In the genomic region with DNA sequence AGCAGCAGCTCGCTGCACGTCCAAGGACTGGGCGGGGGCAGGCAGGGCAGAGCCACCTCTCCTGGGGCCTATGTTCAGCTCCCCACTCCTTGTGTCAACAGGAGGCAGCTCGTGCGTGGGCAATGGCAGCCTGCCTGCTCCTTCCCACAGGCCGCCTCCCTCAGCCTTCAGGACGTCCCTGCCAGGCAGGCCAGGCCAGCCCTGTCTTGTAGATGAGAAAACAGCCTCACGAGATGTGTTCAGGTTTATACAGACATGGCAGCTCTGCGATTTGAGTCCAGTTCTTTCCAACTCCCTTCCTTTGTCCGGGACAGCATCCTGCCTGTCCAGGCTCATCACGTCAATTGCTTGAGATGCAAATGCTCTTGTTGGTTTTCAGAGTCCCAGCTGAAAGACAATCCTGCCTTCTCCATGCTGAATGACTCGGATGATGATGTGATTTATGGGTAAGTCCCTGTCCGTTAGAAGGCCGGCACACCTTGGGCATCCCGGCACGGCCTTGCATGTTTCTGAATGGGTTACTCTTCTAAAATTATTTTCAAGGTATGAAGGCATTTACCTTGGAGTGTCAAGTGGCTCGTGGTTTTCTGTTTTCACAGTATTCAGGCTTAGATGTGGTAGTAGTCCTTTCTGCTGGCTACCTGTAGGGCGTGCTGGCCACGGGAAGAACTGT, we compare ENCODE assay signal across 9 cellular contexts. TPM values are rescaled to one million over a fixed set of nuclear protein-coding genes. Genes with fewer than 3 reads are reported as not detected.
DNase-seq lines count a peak whose midpoint lies in the region; ATAC-seq and TF ChIP-seq lines count a peak whose summit lies in the region.
"Had no signal": no experiment of that assay in that cellular context is flagged by ENCODE, and none has a peak within 500 bp of the region (broad histone marks: within the 10 kb centered on the region; RNA-seq: fewer than 3 reads in every experiment).

No MANE protein-coding gene starts in this region.

- no peak overlapping the region for H3K4me3 Mint-ChIP-seq in central memory CD8-positive, alpha-beta T cell

- H3K4me1 ChIP-seq in thoracic aorta (ENCODE audit: control insufficient read depth in 1 of 2, low read depth in 2 of 2), result peaks cover 21 to 36% of the 10 kb centered on the region in 2 donors

- TF ChIP-seq POLR2A in lower leg skin (IDR thresholded peaks at IDR 0.05), result no peak

- H3K9me3 Mint-ChIP-seq in central memory CD8-positive, alpha-beta T cell, result peaks cover 6% of the 10 kb centered on the region

- no peak overlapping the region for H3K4me3 ChIP-seq in lower leg skin (ENCODE audit: low read depth, poor library complexity, severe bottlenecking)
- peak overlapping the region; percentile 56 for H3K4me3 ChIP-seq in thoracic aorta

- peaks cover 37% of the 10 kb centered on the region for H3K4me1 Mint-ChIP-seq in central memory CD8-positive, alpha-beta T cell

- 42 to 56% methylated on average over 19 of the region's 19 CpGs for WGBS in lower leg skin, 2 donors

- H3K27ac Mint-ChIP-seq in central memory CD8-positive, alpha-beta T cell (ENCODE audit: low read depth), result peak overlapping the region; percentile 45

- no peaks in the 10 kb centered on the region for H3K9me3 ChIP-seq in thoracic aorta

- no peak for ATAC-seq in central memory CD8-positive, alpha-beta T cell (replicated peaks; ENCODE audit: extremely low read depth, poor library complexity, severe bottlenecking)
- ATAC-seq in thoracic aorta (ENCODE audit: insufficient number of reproducible peaks, low FRiP score, low read depth), result no peak

- peaks cover 46% of the 10 kb centered on the region for H3K36me3 Mint-ChIP-seq in central memory CD8-positive, alpha-beta T cell (ENCODE audit: insufficient read depth)

- peak; percentile 19 to 68 for DNase-seq in NCI-H526 (lab: John Stamatoyannopoulos, UW)
- DNase-seq in NCI-H526 treated with DMSO at 0.1 percent for 48 hours (lab: John Stamatoyannopoulos, UW), result no peak
- no peak for DNase-seq in central memory CD8-positive, alpha-beta T cell (ENCODE audit: low spot score in 2 of 2)
- peak; percentile 54 to 90 for DNase-seq in lower leg skin (ENCODE audit: low spot score in 2 of 2)
- DNase-seq in thoracic aorta (ENCODE audit: low spot score), result no peak
- no peak for DNase-seq in CD1c-positive myeloid dendritic cell (ENCODE audit: extremely low spot score)
- DNase-seq in SW480 (ENCODE audit: low spot score), result no peak
- DNase-seq in SHP77 (lab: John Stamatoyannopoulos, UW), result no peak
- DNase-seq: 8988T had no signal

- peaks cover 7% of the 10 kb centered on the region for H3K36me3 ChIP-seq in thoracic aorta

- H3K27me3 ChIP-seq in thoracic aorta (replicated peaks; ENCODE audit: insufficient read depth), result no peaks in the 10 kb centered on the region

- intact Hi-C loops in lower leg skin (cut with DNase I; ENCODE audit: low total_unique reads), result no loop called here

- no peaks in the 10 kb centered on the region for H3K27me3 Mint-ChIP-seq in central memory CD8-positive, alpha-beta T cell

- H3K27ac ChIP-seq in thoracic aorta, result peak overlapping the region; percentile 68 to 72

- TF ChIP-seq CTCF in lower leg skin (IDR thresholded peaks at IDR 0.05) (no peak), thoracic aorta (IDR thresholded peaks at IDR 0.05) (no peak)

RNA-seq across cellular contexts. Expression of gene DYNLT1, which starts 13.5 kb away (rescaled TPM):
- total RNA-seq in lower leg skin, result 10 to 100 TPM; 27.0 to 48.6 (median 36.3) TPM
- 10 to 100 TPM; 45.6 to 48.7 TPM for total RNA-seq in thoracic aorta

RNA-seq across cellular contexts. Expression of gene SYTL3, which starts 18.8 kb away (rescaled TPM):
- total RNA-seq in lower leg skin (1 to 10 TPM; 1.8 to 5.7 (median 2.9) TPM), thoracic aorta (1 to 10 TPM; 7.1 to 9.6 TPM)

Comparison
In these comparisons a context has a peak if more than half of its experiments do, and no peak if none do; other contexts are left out.
1. DNase-seq: peak in NCI-H526 (2 of 2) and lower leg skin (2 of 2); none in NCI-H526 treated with DMSO at 0.1 percent for 48 hours (single experiment), central memory CD8-positive, alpha-beta T cell (0 of 2), thoracic aorta (single experiment), CD1c-positive myeloid dendritic cell (single experiment), SW480 (single experiment) and SHP77 (0 of 2).